ENCODE assay signal across 1 cellular context in the genomic region with DNA sequence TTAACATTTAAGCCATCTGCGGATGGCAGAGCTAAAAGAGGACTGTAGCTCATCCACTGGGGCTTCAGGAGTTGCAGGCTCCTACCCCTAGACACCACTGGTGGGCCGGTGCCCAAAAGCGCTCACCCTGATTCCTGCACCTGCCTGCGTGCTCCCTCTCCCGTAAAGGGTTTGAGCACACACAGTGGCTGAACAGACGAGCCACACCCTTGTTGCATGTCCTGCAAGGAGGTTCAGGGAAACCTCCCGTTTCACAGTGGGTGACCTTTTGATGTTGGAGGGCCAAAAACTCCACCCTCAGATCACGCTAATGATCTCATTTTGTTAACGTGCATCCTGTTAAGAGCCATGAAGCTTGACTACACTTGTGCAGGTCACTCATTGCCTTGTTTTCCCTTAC.
TF ChIP-seq lines count a peak whose summit lies in the region.

No MANE protein-coding gene starts in this region.

TF ChIP-seq in WTC11, 78 proteins besides CTCF, POLR2A, EP300 and RAD21 (continued from another document):
- TF ChIP-seq ZNF532 (CRISPR knock-in tag; IDR thresholded peaks at IDR 0.05; ENCODE audit: borderline replicate concordance) (no peak), TCF7 (CRISPR knock-in tag; IDR thresholded peaks at IDR 0.05; ENCODE audit: low read depth) (no peak), SP1 (CRISPR knock-in tag; conservative IDR thresholded peaks at IDR 0.05) (no peak), ATF1 (CRISPR knock-in tag; IDR thresholded peaks at IDR 0.05) (no peak), ERG (CRISPR knock-in tag; IDR thresholded peaks at IDR 0.05) (no peak), SOX15 (CRISPR knock-in tag; IDR thresholded peaks at IDR 0.05) (no peak), SMAD3 (CRISPR knock-in tag; IDR thresholded peaks at IDR 0.05; ENCODE audit: borderline replicate concordance) (no peak), JUN (CRISPR knock-in tag; IDR thresholded peaks at IDR 0.05) (no peak), ZNF425 (CRISPR knock-in tag; conservative IDR thresholded peaks at IDR 0.05) (no peak), NFATC4 (CRISPR knock-in tag; IDR thresholded peaks at IDR 0.05) (no peak)
- TF ChIP-seq, protein P1, sequence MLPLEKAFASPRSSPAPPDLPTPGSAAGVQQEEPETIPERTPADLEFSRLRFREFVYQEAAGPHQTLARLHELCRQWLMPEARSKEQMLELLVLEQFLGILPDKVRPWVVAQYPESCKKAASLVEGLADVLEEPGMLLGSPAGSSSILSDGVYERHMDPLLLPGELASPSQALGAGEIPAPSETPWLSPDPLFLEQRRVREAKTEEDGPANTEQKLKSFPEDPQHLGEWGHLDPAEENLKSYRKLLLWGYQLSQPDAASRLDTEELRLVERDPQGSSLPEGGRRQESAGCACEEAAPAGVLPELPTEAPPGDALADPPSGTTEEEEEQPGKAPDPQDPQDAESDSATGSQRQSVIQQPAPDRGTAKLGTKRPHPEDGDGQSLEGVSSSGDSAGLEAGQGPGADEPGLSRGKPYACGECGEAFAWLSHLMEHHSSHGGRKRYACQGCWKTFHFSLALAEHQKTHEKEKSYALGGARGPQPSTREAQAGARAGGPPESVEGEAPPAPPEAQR (CRISPR knock-in tag; IDR thresholded peaks at IDR 0.05) = no peak
- TF ChIP-seq, protein P2, sequence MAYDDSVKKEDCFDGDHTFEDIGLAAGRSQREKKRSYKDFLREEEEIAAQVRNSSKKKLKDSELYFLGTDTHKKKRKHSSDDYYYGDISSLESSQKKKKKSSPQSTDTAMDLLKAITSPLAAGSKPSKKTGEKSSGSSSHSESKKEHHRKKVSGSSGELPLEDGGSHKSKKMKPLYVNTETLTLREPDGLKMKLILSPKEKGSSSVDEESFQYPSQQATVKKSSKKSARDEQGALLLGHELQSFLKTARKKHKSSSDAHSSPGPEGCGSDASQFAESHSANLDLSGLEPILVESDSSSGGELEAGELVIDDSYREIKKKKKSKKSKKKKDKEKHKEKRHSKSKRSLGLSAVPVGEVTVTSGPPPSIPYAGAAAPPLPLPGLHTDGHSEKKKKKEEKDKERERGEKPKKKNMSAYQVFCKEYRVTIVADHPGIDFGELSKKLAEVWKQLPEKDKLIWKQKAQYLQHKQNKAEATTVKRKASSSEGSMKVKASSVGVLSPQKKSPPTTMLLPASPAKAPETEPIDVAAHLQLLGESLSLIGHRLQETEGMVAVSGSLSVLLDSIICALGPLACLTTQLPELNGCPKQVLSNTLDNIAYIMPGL (CRISPR knock-in tag; IDR thresholded peaks at IDR 0.05) = no peak
